14 cellular contexts compared by ENCODE assay signal in the genomic region with DNA sequence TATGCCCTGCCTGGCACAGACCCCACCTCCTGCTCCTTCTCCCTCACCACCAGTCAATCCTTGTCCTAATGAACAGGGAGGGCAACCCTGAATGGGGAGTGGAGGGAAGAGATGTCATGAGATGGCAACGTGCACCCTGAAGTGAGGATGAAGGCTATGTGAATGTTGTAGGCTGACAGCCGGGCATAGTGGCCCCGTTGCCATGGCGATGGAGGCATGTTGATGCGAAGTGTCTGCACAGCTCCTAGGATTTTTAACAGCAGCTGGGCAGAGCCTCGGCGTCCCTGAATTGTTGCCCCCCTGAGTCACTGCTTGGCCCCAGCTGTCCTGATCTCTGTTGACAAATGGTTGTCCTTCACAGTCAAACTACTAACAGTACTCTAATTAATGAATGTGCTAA. TPM values are rescaled to one million over a fixed set of nuclear protein-coding genes. Genes with fewer than 3 reads are reported as not detected.
A peak's percentile ranks its signal among the peaks of the same experiment; 100 is the strongest.
DNase-seq lines count a peak whose midpoint lies in the region; ATAC-seq and TF ChIP-seq lines count a peak whose summit lies in the region.
"Had no signal": no experiment of that assay in that cellular context is flagged by ENCODE, and none has a peak within 500 bp of the region (broad histone marks: within the 10 kb centered on the region; RNA-seq: fewer than 3 reads in every experiment).

No MANE protein-coding gene starts in this region.

- H3K36me3 ChIP-seq in Karpas-422 (ENCODE audit: insufficient read depth, low read length), result no peaks in the 10 kb centered on the region

- no peaks in the 10 kb centered on the region for H3K36me3 Mint-ChIP-seq in endothelial cell (ENCODE audit: low read depth, unreplicated experiment)
- peaks cover 2% of the 10 kb centered on the region for H3K36me3 Mint-ChIP-seq in T-helper 17 cell (ENCODE audit: low read depth)
- no peaks in the 10 kb centered on the region for H3K36me3 Mint-ChIP-seq in CD4-positive, alpha-beta T cell (ENCODE audit: low read depth)

- ATAC-seq in T-helper 17 cell, result no peak
- no peak for ATAC-seq in CD4-positive, alpha-beta T cell (ENCODE audit: poor library complexity)
- no peak for ATAC-seq in activated CD4-positive, CD25-positive, alpha-beta regulatory T cell treated with anti-CD3 and anti-CD28 coated beads, Interleukin-2, amount 50 U/mL, for 24 hours

- intact Hi-C loops in CD4-positive, alpha-beta T cell (cut with DNase I, micrococcal nuclease), result no loop called here

- H3K27me3 ChIP-seq in Karpas-422 (ENCODE audit: low read length), result no peaks in the 10 kb centered on the region
- no peaks in the 10 kb centered on the region for H3K27me3 ChIP-seq in CD4-positive, alpha-beta T cell (ENCODE audit: control insufficient read depth, insufficient read depth, low read length)

- H3K9me2 ChIP-seq in Karpas-422 (replicated peaks; ENCODE audit: insufficient read depth, low read length), result no peaks in the 10 kb centered on the region

- H3K79me2 ChIP-seq in Karpas-422 (ENCODE audit: low read length), result peaks cover 1% of the 10 kb centered on the region; the same call in 1 of the 2 replicates

- H3K4me2 ChIP-seq in Karpas-422 (ENCODE audit: low read depth, low read length, poor library complexity, severe bottlenecking), result no peak overlapping the region

- H3K9me3 Mint-ChIP-seq in endothelial cell (ENCODE audit: unreplicated experiment), result no peaks in the 10 kb centered on the region
- no peaks in the 10 kb centered on the region for H3K9me3 Mint-ChIP-seq in CD4-positive, alpha-beta T cell
- H3K9me3 Mint-ChIP-seq: effector memory CD8-positive, alpha-beta T cell had no signal

- no peaks in the 10 kb centered on the region for H4K20me1 ChIP-seq in Karpas-422 (ENCODE audit: insufficient read depth, low read depth, low read length)

- H3K9me3 ChIP-seq in Karpas-422 (ENCODE audit: low read length) (no peaks in the 10 kb centered on the region), T-helper 17 cell (ENCODE audit: control insufficient read depth, low read length, poor library complexity, severe bottlenecking) (no peaks in the 10 kb centered on the region)
- no peaks in the 10 kb centered on the region for H3K9me3 ChIP-seq in CD4-positive, alpha-beta T cell (ENCODE audit: control insufficient read depth, low read length)

- no peak overlapping the region for H3K27ac ChIP-seq in Karpas-422 (ENCODE audit: low read length)
- H3K27ac ChIP-seq in CD4-positive, alpha-beta T cell (ENCODE audit: low read depth, low read length), result no peak overlapping the region

- peaks cover 18% of the 10 kb centered on the region for H3K4me1 Mint-ChIP-seq in endothelial cell (ENCODE audit: unreplicated experiment)
- H3K4me1 Mint-ChIP-seq in T-helper 17 cell, result peaks cover 16% of the 10 kb centered on the region
- H3K4me1 Mint-ChIP-seq in CD4-positive, alpha-beta T cell (ENCODE audit: low read depth), result peaks cover 27% of the 10 kb centered on the region

- H3K4me3 ChIP-seq in Karpas-422 (ENCODE audit: low read length), result no peak overlapping the region

- H3K4me1 ChIP-seq in Karpas-422 (ENCODE audit: low read length), result peaks cover 15% of the 10 kb centered on the region

- no peak overlapping the region for H2AFZ ChIP-seq in Karpas-422 (ENCODE audit: low read length)

- H3K4me3 Mint-ChIP-seq in endothelial cell (ENCODE audit: unreplicated experiment) (no peak overlapping the region), T-helper 17 cell (no peak overlapping the region)
- H3K4me3 Mint-ChIP-seq in CD4-positive, alpha-beta T cell, result no peak overlapping the region
- H3K4me3 Mint-ChIP-seq: effector memory CD8-positive, alpha-beta T cell had no signal

- no peak overlapping the region for H3K27ac Mint-ChIP-seq in endothelial cell (ENCODE audit: unreplicated experiment)
- no peak overlapping the region for H3K27ac Mint-ChIP-seq in T-helper 17 cell
- H3K27ac Mint-ChIP-seq in CD4-positive, alpha-beta T cell, result no peak overlapping the region
- H3K27ac Mint-ChIP-seq: effector memory CD8-positive, alpha-beta T cell had no signal

- no peak for TF ChIP-seq CTCF in endothelial cell (IDR thresholded peaks at IDR 0.05; ENCODE audit: unreplicated experiment)
- no peak for TF ChIP-seq CTCF in CD4-positive, alpha-beta T cell (IDR thresholded peaks at IDR 0.05)

- peak; percentile 42 for DNase-seq in Karpas-422
- DNase-seq in NCI-H69 (lab: John Stamatoyannopoulos, UW), result peak; percentile 71
- DNase-seq in endothelial cell (ENCODE audit: low spot score), result peak; percentile 30
- peak; percentile 83 for DNase-seq in retina
- no peak for DNase-seq in T-helper 17 cell
- DNase-seq in CD4-positive, alpha-beta T cell, result no peak
- DNase-seq: activated gamma-delta T cell; effector memory CD8-positive, alpha-beta T cell; GF-D8; NCI-H510A; Right ventricle myocardium superior; stimulated activated naive CD4-positive, alpha-beta T cell had no signal

- CTCF ChIA-PET in CD4-positive, alpha-beta T cell (lab: Charles Lee), result no interaction called here

- H3K27me3 Mint-ChIP-seq in endothelial cell (ENCODE audit: unreplicated experiment) (no peaks in the 10 kb centered on the region), T-helper 17 cell (no peaks in the 10 kb centered on the region)
- no peaks in the 10 kb centered on the region for H3K27me3 Mint-ChIP-seq in CD4-positive, alpha-beta T cell
- H3K27me3 Mint-ChIP-seq: effector memory CD8-positive, alpha-beta T cell had no signal

- no peak overlapping the region for H3K9ac ChIP-seq in Karpas-422 (ENCODE audit: low read length)

- POLR2A ChIA-PET in CD4-positive, alpha-beta T cell (lab: Charles Lee), result no interaction called here

RNA-seq across cellular contexts. Expression of a gene that starts 4.8 kb away (rescaled TPM):
- 314 and 512 TPM in 2 replicates for total RNA-seq in Karpas-422 (2014; rRNA removed; shearing (Covaris generic); ENCODE audit: low replicate concordance)
- 1.9 TPM for total RNA-seq in endothelial cell (ENCODE audit: unreplicated experiment)
- total RNA-seq in T-helper 17 cell, result 10 to 100 TPM; 58.4 to 68.4 TPM
- total RNA-seq in CD4-positive, alpha-beta T cell, result 10 to 100 TPM; 16.5 to 19.0 TPM
- total RNA-seq: H1 had no signal

Comparison
In these comparisons a context has a peak if more than half of its experiments do, and no peak if none do; other contexts are left out.
1. DNase-seq: peak in Karpas-422 (single experiment), NCI-H69 (single experiment), endothelial cell (single experiment) and retina (single experiment); none in T-helper 17 cell (0 of 3) and CD4-positive, alpha-beta T cell (0 of 10).